In the genomic region with DNA sequence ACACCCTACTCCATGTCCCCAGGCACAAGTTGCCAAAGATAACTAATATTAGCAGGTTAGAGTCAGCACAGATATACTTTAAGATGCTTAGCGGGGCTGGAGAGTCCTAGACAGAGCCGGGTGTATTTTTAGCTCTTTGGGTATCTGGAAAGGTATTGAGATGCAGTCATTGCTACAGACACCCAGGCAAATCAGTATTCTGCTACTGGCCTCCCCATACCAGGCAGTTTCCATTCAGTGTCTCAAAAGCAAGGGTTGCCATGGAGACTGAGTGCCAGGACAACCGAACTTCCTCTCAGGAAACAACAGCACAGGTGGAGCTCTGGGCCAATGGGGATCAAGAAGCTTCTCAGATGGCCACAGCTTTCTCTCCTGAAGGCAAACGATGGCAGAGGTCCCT, we compare ENCODE assay signal across 1 cellular context.
TF ChIP-seq lines count a peak whose summit lies in the region.

No MANE protein-coding gene starts in this region.

TF ChIP-seq in H1, 55 proteins besides CTCF, POLR2A, EP300 and RAD21 (continued from another document):
- TF ChIP-seq CEBPB (IDR thresholded peaks at IDR 0.05; ENCODE audit: low read depth, low read length), result no peak
- TF ChIP-seq TAF1 (IDR thresholded peaks at IDR 0.05; ENCODE audit: low read depth, low read length), result no peak
- TF ChIP-seq MAFK (IDR thresholded peaks at IDR 0.05; ENCODE audit: low read depth, low read length), result no peak
- TF ChIP-seq GABPA (IDR thresholded peaks at IDR 0.05; ENCODE audit: borderline replicate concordance, insufficient read depth, low read length), result no peak
- no peak for TF ChIP-seq SIX5 (IDR thresholded peaks at IDR 0.05; ENCODE audit: low read depth, low read length)
- no peak for TF ChIP-seq RNF2 (IDR thresholded peaks at IDR 0.05; ENCODE audit: borderline replicate concordance, low read depth, low read length, missing control alignments, poor library complexity, severe bottlenecking)
- TF ChIP-seq NANOG (IDR thresholded peaks at IDR 0.05; ENCODE audit: insufficient read depth, low read depth, low read length, poor library complexity, severe bottlenecking), result no peak
- TF ChIP-seq FOSL1 (IDR thresholded peaks at IDR 0.05; ENCODE audit: insufficient read depth, low read depth, low read length), result no peak
- no peak for TF ChIP-seq NRF1 (IDR thresholded peaks at IDR 0.05; ENCODE audit: low read depth, low read length)
- no peak for TF ChIP-seq CREB1 (IDR thresholded peaks at IDR 0.05)
- no peak for TF ChIP-seq EZH2 (IDR thresholded peaks at IDR 0.05; ENCODE audit: low read depth, low read length, severe bottlenecking)
- TF ChIP-seq CTBP2 (IDR thresholded peaks at IDR 0.05; ENCODE audit: borderline replicate concordance, insufficient read depth, insufficient read length, low read length), result no peak
- no peak for TF ChIP-seq TBP (IDR thresholded peaks at IDR 0.05; ENCODE audit: low read depth, low read length)
